ENCODE assay signal across 10 cellular contexts in genomic region chr6:44470106-44470446, GRCh38.
A peak's percentile ranks its signal among the peaks of the same experiment; 100 is the strongest.
DNase-seq lines count a peak whose midpoint lies in the region; ATAC-seq and TF ChIP-seq lines count a peak whose summit lies in the region.
"Had no signal": no experiment of that assay in that cellular context is flagged by ENCODE, and none has a peak within 500 bp of the region (broad histone marks: within the 10 kb centered on the region; RNA-seq: fewer than 3 reads in every experiment).

No MANE protein-coding gene starts in this region.

- no peak overlapping the region for H3K27ac ChIP-seq in GM23338 (ENCODE audit: low read depth)
- peak overlapping the region; percentile 76 for H3K27ac ChIP-seq in parathyroid adenoma
- H3K27ac ChIP-seq: adrenal gland, tibial nerve had no signal

- H3K4me3 Mint-ChIP-seq in GM23338 = no peak overlapping the region

- H3K9me3 ChIP-seq in parathyroid adenoma (ENCODE audit: control insufficient read depth, low read length) = no peaks in the 10 kb centered on the region
- H3K9me3 ChIP-seq: adrenal gland, tibial nerve had no signal

- H3K79me2 ChIP-seq in GM23338 (replicated peaks; ENCODE audit: insufficient read depth) = no peaks in the 10 kb centered on the region
- H3K79me2 ChIP-seq in parathyroid adenoma = no peaks in the 10 kb centered on the region

- H3K4me3 ChIP-seq in GM23338 (no peak overlapping the region), parathyroid adenoma (ENCODE audit: low read depth, low read length) (no peak overlapping the region)
- H3K4me3 ChIP-seq: adrenal gland, tibial nerve had no signal

- no peak overlapping the region; the same call in 1 of the 2 replicates for H2AFZ ChIP-seq in GM23338
- H2AFZ ChIP-seq in parathyroid adenoma = peak overlapping the region; percentile 67

- DNase-seq in GM23338 (ENCODE audit: low spot score) (no peak), NCI-H2029 treated with DMSO at 0.1 percent for 48 hours (lab: John Stamatoyannopoulos, UW) (peak; percentile 95), RPMI8226 (peak; percentile 97), HT-29 (ENCODE audit: low spot score) (no peak), GM10266 (ENCODE audit: extremely low spot score) (no peak), cerebellar nuclear complex (lab: John Stamatoyannopoulos, UW) (no peak)
- DNase-seq in activated CD4-positive, alpha-beta T cell treated with anti-CD3 and anti-CD28 coated beads, Interleukin-2, amount 50 U/mL, for 4 hours = no peak

- H3K4me2 ChIP-seq in GM23338 (no peak overlapping the region), parathyroid adenoma (ENCODE audit: low read length) (peak overlapping the region; percentile 48)

- peaks cover 3% of the 10 kb centered on the region for H3K27me3 Mint-ChIP-seq in GM23338 (ENCODE audit: insufficient read depth, low read depth, poor library complexity)

- no peak overlapping the region for H3K27ac Mint-ChIP-seq in GM23338

- peak; percentile 41; the same call in 2 of the 3 replicates for ATAC-seq in GM23338

- no peaks in the 10 kb centered on the region for H3K9me3 Mint-ChIP-seq in GM23338

- H3K36me3 ChIP-seq in GM23338 (ENCODE audit: insufficient read depth) = no peaks in the 10 kb centered on the region
- no peaks in the 10 kb centered on the region for H3K36me3 ChIP-seq in parathyroid adenoma (ENCODE audit: control insufficient read depth, insufficient read depth, low read length)
- H3K36me3 ChIP-seq: adrenal gland, tibial nerve had no signal

- H4K20me1 ChIP-seq in GM23338 (replicated peaks; ENCODE audit: insufficient read depth) = no peaks in the 10 kb centered on the region

- no peaks in the 10 kb centered on the region for H3K36me3 Mint-ChIP-seq in GM23338 (ENCODE audit: low read depth)

- H3K27me3 ChIP-seq in GM23338 (ENCODE audit: insufficient read depth) (no peaks in the 10 kb centered on the region), parathyroid adenoma (ENCODE audit: control insufficient read depth, insufficient read depth, low read length) (no peaks in the 10 kb centered on the region)
- H3K27me3 ChIP-seq: tibial nerve had no signal

- peaks cover 23% of the 10 kb centered on the region for H3K4me1 Mint-ChIP-seq in GM23338

- H3K9me2 ChIP-seq in GM23338 (ENCODE audit: insufficient read depth) = no peaks in the 10 kb centered on the region

- H3F3A ChIP-seq in GM23338 (replicated peaks; ENCODE audit: low read depth) = 0 out of 2 replicates have a peak, but pooled peaks cover 3% of the 10 kb centered on the region

- H3K9ac ChIP-seq in parathyroid adenoma = no peak overlapping the region

- H3K4me1 ChIP-seq in GM23338 (ENCODE audit: insufficient read depth) (peaks cover 19% of the 10 kb centered on the region), parathyroid adenoma (peaks cover 16% of the 10 kb centered on the region)

- TF ChIP-seq CTCF in GM23338 (conservative IDR thresholded peaks at IDR 0.05; ENCODE audit: low read depth in 2 of 2) (no peak), parathyroid adenoma (IDR thresholded peaks at IDR 0.05) (no peak), GM10266 (IDR thresholded peaks at IDR 0.05; ENCODE audit: control insufficient read depth, insufficient read depth, low read depth, missing control alignments) (no peak)

TF ChIP-seq in GM23338, 12 proteins besides CTCF, POLR2A, EP300 and RAD21 (continues in another document):
- TF ChIP-seq ETS1 (IDR thresholded peaks at IDR 0.05) (no peak), ZNF462 (CRISPR knock-in tag; IDR thresholded peaks at IDR 0.05) (no peak), POLR2AphosphoS5 (IDR thresholded peaks at IDR 0.05; ENCODE audit: low read depth) (no peak), REST (IDR thresholded peaks at IDR 0.05; ENCODE audit: unreplicated experiment) (no peak), NANOG (IDR thresholded peaks at IDR 0.05; ENCODE audit: borderline replicate concordance) (no peak), STAT1 (IDR thresholded peaks at IDR 0.05; ENCODE audit: unreplicated experiment) (no peak)

Comparison
In these comparisons a context has a peak if more than half of its experiments do, and no peak if none do; other contexts are left out.
1. DNase-seq: peak in NCI-H2029 treated with DMSO at 0.1 percent for 48 hours (single experiment) and RPMI8226 (single experiment); none in GM23338 (single experiment), activated CD4-positive, alpha-beta T cell treated with anti-CD3 and anti-CD28 coated beads, Interleukin-2, amount 50 U/mL, for 4 hours (0 of 2), HT-29 (single experiment), GM10266 (single experiment) and cerebellar nuclear complex (0 of 2).